Comparison of ENCODE assay signal across 23 cellular contexts in genomic region chr10:35516102-35516670, GRCh38.
A peak's percentile ranks its signal among the peaks of the same experiment; 100 is the strongest.
DNase-seq lines count a peak whose midpoint lies in the region; ATAC-seq, FAIRE-seq and TF ChIP-seq lines count a peak whose summit lies in the region.
"Had no signal": no experiment of that assay in that cellular context is flagged by ENCODE, and none has a peak within 500 bp of the region (broad histone marks: within the 10 kb centered on the region; RNA-seq: fewer than 3 reads in every experiment).

No MANE protein-coding gene starts in this region.

- no peak for FAIRE-seq in astrocyte (lab: Jason Lieb, UNC)
- FAIRE-seq: G401.6, GM18507 had no signal

- H3K27me3 ChIP-seq in astrocyte (ENCODE audit: insufficient read depth, low read length), result no peaks in the 10 kb centered on the region
- H3K27me3 ChIP-seq: BLaER1 had no signal

- no peak for DNase-seq in activated naive CD4-positive, alpha-beta T cell treated with anti-CD3 and anti-CD28 coated beads, Interleukin-2, amount 50 U/mL, for 72 hours (ENCODE audit: low spot score in 2 of 2)
- DNase-seq in astrocyte (ENCODE audit: low read depth) (peak; percentile 32), fibroblast of the aortic adventitia (ENCODE audit: low read depth) (peak; percentile 34), D341Med (ENCODE audit: low spot score) (no peak)
- no peak for DNase-seq in stimulated activated effector memory CD8-positive, alpha-beta T cell treated with anti-CD3 and anti-CD28 coated beads, Interleukin-12 subunit alpha, Interleukin-12 subunit beta, amount 100 ng/mL, for 72 hours (ENCODE audit: low spot score in 2 of 2)
- DNase-seq: ACHN; Calu3; CD8-positive, alpha-beta memory T cell; GOT3; HCEC 1CT; Kasumi-1; NCI-H1417; NCI-H187; NCI-H446; NCI-H526 had no signal

- no peak for ATAC-seq in activated naive CD4-positive, alpha-beta T cell treated with anti-CD3 and anti-CD28 coated beads, Interleukin-2, amount 50 U/mL, for 72 hours
- no peak for ATAC-seq in stimulated activated effector memory CD8-positive, alpha-beta T cell treated with anti-CD3 and anti-CD28 coated beads, Interleukin-12 subunit alpha, Interleukin-12 subunit beta, amount 100 ng/mL, for 72 hours
- ATAC-seq in HG03139 (IDR thresholded peaks at IDR 0.05; ENCODE audit: unreplicated experiment) (no peak), GM19455 (IDR thresholded peaks at IDR 0.05; ENCODE audit: unreplicated experiment) (no peak)
- ATAC-seq: Right ventricle myocardium inferior had no signal

- H3K4me3 ChIP-seq in astrocyte (ENCODE audit: insufficient read depth, low read depth, low read length) (no peak overlapping the region), fibroblast of the aortic adventitia (ENCODE audit: low read depth, low read length) (no peak overlapping the region)
- H3K4me3 ChIP-seq: BLaER1 had no signal

- H3K9ac ChIP-seq in astrocyte (ENCODE audit: low read length), result no peak overlapping the region
- H3K9ac ChIP-seq: BLaER1 had no signal

- H3K4me3 Mint-ChIP-seq in activated naive CD4-positive, alpha-beta T cell treated with anti-CD3 and anti-CD28 coated beads, Interleukin-2, amount 50 U/mL, for 24 hours, result peak overlapping the region; percentile 26
- H3K4me3 Mint-ChIP-seq in astrocyte (ENCODE audit: unreplicated experiment), result no peak overlapping the region
- no peak overlapping the region for H3K4me3 Mint-ChIP-seq in stimulated activated effector memory CD8-positive, alpha-beta T cell treated with anti-CD3 and anti-CD28 coated beads, Interleukin-12 subunit alpha, Interleukin-12 subunit beta, amount 100 ng/mL, for 72 hours
- H3K4me3 Mint-ChIP-seq: CD8-positive, alpha-beta memory T cell had no signal

- no peak overlapping the region for H3K27ac Mint-ChIP-seq in activated naive CD4-positive, alpha-beta T cell treated with anti-CD3 and anti-CD28 coated beads, Interleukin-2, amount 50 U/mL, for 24 hours
- no peak overlapping the region for H3K27ac Mint-ChIP-seq in activated naive CD4-positive, alpha-beta T cell treated with anti-CD3 and anti-CD28 coated beads, Interleukin-2, amount 50 U/mL, for 72 hours
- H3K27ac Mint-ChIP-seq in astrocyte (ENCODE audit: unreplicated experiment), result no peak overlapping the region
- H3K27ac Mint-ChIP-seq in stimulated activated effector memory CD8-positive, alpha-beta T cell treated with anti-CD3 and anti-CD28 coated beads, Interleukin-12 subunit alpha, Interleukin-12 subunit beta, amount 100 ng/mL, for 72 hours, result peak overlapping the region; percentile 30

- H4K20me1 ChIP-seq in astrocyte (ENCODE audit: insufficient read depth, low read length), result peaks cover 66% of the 10 kb centered on the region

- H3K27ac ChIP-seq in astrocyte (ENCODE audit: low read depth, low read length), result no peak overlapping the region
- H3K27ac ChIP-seq: 22Rv1, BLaER1 had no signal

- H2AFZ ChIP-seq in astrocyte (ENCODE audit: low read depth, low read length), result no peak overlapping the region

- peaks cover 56% of the 10 kb centered on the region for H3K4me1 Mint-ChIP-seq in activated naive CD4-positive, alpha-beta T cell treated with anti-CD3 and anti-CD28 coated beads, Interleukin-2, amount 50 U/mL, for 24 hours
- H3K4me1 Mint-ChIP-seq in astrocyte (ENCODE audit: low read depth, unreplicated experiment), result peaks cover 10% of the 10 kb centered on the region
- peaks cover 30% of the 10 kb centered on the region for H3K4me1 Mint-ChIP-seq in stimulated activated effector memory CD8-positive, alpha-beta T cell treated with anti-CD3 and anti-CD28 coated beads, Interleukin-12 subunit alpha, Interleukin-12 subunit beta, amount 100 ng/mL, for 72 hours

- H3K9me3 ChIP-seq in astrocyte (ENCODE audit: insufficient read depth, low read depth, low read length), result no peaks in the 10 kb centered on the region
- H3K9me3 ChIP-seq: BLaER1 had no signal

- H3K4me2 ChIP-seq in astrocyte (ENCODE audit: low read length), result no peak overlapping the region
- H3K4me2 ChIP-seq: BLaER1 had no signal

- H3K79me2 ChIP-seq in astrocyte (ENCODE audit: insufficient read depth, low read length), result peaks cover 67% of the 10 kb centered on the region

- H3K27me3 Mint-ChIP-seq in activated naive CD4-positive, alpha-beta T cell treated with anti-CD3 and anti-CD28 coated beads, Interleukin-2, amount 50 U/mL, for 24 hours, result no peaks in the 10 kb centered on the region
- H3K27me3 Mint-ChIP-seq in astrocyte (ENCODE audit: low read depth, unreplicated experiment), result no peaks in the 10 kb centered on the region
- H3K27me3 Mint-ChIP-seq: CD8-positive, alpha-beta memory T cell had no signal

- TF ChIP-seq CTCF in astrocyte (IDR thresholded peaks at IDR 0.05; ENCODE audit: insufficient read depth, low read depth, low read length) (no peak), fibroblast of the aortic adventitia (IDR thresholded peaks at IDR 0.05; ENCODE audit: insufficient read depth, low read length) (no peak)

- no peaks in the 10 kb centered on the region for H3K4me1 ChIP-seq in astrocyte (ENCODE audit: insufficient read depth, low read length)

- H3K36me3 ChIP-seq in astrocyte (ENCODE audit: insufficient read depth, low read length), result no peaks in the 10 kb centered on the region

- peaks cover 4% of the 10 kb centered on the region for H3K36me3 Mint-ChIP-seq in activated naive CD4-positive, alpha-beta T cell treated with anti-CD3 and anti-CD28 coated beads, Interleukin-2, amount 50 U/mL, for 24 hours
- H3K36me3 Mint-ChIP-seq in activated naive CD4-positive, alpha-beta T cell treated with anti-CD3 and anti-CD28 coated beads, Interleukin-2, amount 50 U/mL, for 72 hours, result peaks cover 0 to under 1% of the 10 kb centered on the region in 2 donors
- peaks cover 4% of the 10 kb centered on the region for H3K36me3 Mint-ChIP-seq in astrocyte (ENCODE audit: low read depth, unreplicated experiment)
- H3K36me3 Mint-ChIP-seq in stimulated activated effector memory CD8-positive, alpha-beta T cell treated with anti-CD3 and anti-CD28 coated beads, Interleukin-12 subunit alpha, Interleukin-12 subunit beta, amount 100 ng/mL, for 72 hours, result no peaks in the 10 kb centered on the region

- H3K9me3 Mint-ChIP-seq in activated naive CD4-positive, alpha-beta T cell treated with anti-CD3 and anti-CD28 coated beads, Interleukin-2, amount 50 U/mL, for 24 hours, result no peaks in the 10 kb centered on the region
- H3K9me3 Mint-ChIP-seq in activated naive CD4-positive, alpha-beta T cell treated with anti-CD3 and anti-CD28 coated beads, Interleukin-2, amount 50 U/mL, for 72 hours, result no peaks in the 10 kb centered on the region
- no peaks in the 10 kb centered on the region for H3K9me3 Mint-ChIP-seq in astrocyte (ENCODE audit: unreplicated experiment)
- H3K9me3 Mint-ChIP-seq in stimulated activated effector memory CD8-positive, alpha-beta T cell treated with anti-CD3 and anti-CD28 coated beads, Interleukin-12 subunit alpha, Interleukin-12 subunit beta, amount 100 ng/mL, for 72 hours, result no peaks in the 10 kb centered on the region
- H3K9me3 Mint-ChIP-seq: CD8-positive, alpha-beta memory T cell had no signal

Comparison
In these comparisons a context has a peak if more than half of its experiments do, and no peak if none do; other contexts are left out.
1. DNase-seq: peak in astrocyte (single experiment) and fibroblast of the aortic adventitia (single experiment); none in activated naive CD4-positive, alpha-beta T cell treated with anti-CD3 and anti-CD28 coated beads, Interleukin-2, amount 50 U/mL, for 72 hours (0 of 2), stimulated activated effector memory CD8-positive, alpha-beta T cell treated with anti-CD3 and anti-CD28 coated beads, Interleukin-12 subunit alpha, Interleukin-12 subunit beta, amount 100 ng/mL, for 72 hours (0 of 2) and D341Med (single experiment).